11 cellular contexts compared by ENCODE assay signal in the genomic region with DNA sequence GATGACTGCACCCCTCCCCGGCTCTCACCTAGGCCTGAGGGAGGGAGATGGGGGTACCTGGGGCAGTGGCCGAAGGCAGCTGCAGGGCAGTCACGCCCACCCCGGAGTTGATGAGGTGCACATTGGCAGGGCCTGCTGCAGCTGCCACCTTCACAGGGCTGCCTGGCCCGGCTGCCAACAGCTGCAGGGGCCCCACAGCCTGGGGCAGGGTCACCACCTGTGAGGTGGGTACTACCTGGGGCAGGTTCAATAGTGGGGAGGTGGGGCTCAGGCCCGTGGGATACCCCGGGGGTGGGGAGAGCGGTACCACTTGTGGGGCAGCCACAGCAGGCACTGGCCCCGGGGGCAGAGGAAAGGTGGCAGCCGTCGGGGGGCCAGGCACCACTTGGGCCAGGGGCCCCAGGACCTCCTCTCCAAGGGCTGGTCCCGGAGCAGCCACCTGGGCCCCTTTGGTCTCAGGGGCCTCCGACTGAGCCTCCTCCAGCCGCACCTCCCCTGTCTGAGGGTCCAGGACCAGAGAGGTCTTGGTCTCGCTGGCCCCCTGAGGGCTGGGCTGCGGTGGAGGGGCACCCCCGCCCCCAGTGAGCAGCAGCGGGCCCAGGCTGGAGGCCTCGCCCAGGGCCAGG. TPM values are rescaled to one million over a fixed set of nuclear protein-coding genes. Genes with fewer than 3 reads are reported as not detected.
DNase-seq lines count a peak whose midpoint lies in the region; ATAC-seq and TF ChIP-seq lines count a peak whose summit lies in the region.
"Had no signal": no experiment of that assay in that cellular context is flagged by ENCODE, and none has a peak within 500 bp of the region (broad histone marks: within the 10 kb centered on the region; RNA-seq: fewer than 3 reads in every experiment).

No MANE protein-coding gene starts in this region.

- H3K27ac ChIP-seq in Peyer's patch: peak overlapping the region; percentile 79 to 99 (median 91)
- H3K27ac ChIP-seq in uterus: peak overlapping the region; percentile 90 to 92

- H3K9me3 ChIP-seq in Peyer's patch (no peaks in the 10 kb centered on the region), mucosa of stomach (ENCODE audit: control insufficient read depth, low read length) (no peaks in the 10 kb centered on the region), uterus (no peaks in the 10 kb centered on the region)

- ATAC-seq in HG03159 (IDR thresholded peaks at IDR 0.05; ENCODE audit: unreplicated experiment): no peak

- H3K4me1 ChIP-seq in Peyer's patch (peaks cover 0 to 43% (median 11%) of the 10 kb centered on the region in 4 donors), mucosa of stomach (ENCODE audit: control insufficient read depth, insufficient read depth, low read length) (peaks cover 27% of the 10 kb centered on the region), uterus (peaks cover 12 to 37% of the 10 kb centered on the region in 2 donors)

- no peak for TF ChIP-seq POLR2A in Peyer's patch (IDR thresholded peaks at IDR 0.05)
- TF ChIP-seq POLR2A in uterus (IDR thresholded peaks at IDR 0.05): no peak

- H3K4me3 ChIP-seq in Peyer's patch: peak overlapping the region; percentile 50 to 89 (median 84)
- H3K4me3 ChIP-seq in epithelial cell of esophagus (ENCODE audit: low read length): peak overlapping the region; percentile 81
- no peak overlapping the region for H3K4me3 ChIP-seq in mucosa of stomach (ENCODE audit: low read length)
- H3K4me3 ChIP-seq in uterus: peak overlapping the region; percentile 47 to 94

- intact Hi-C loops in uterus (cut with DNase I; ENCODE audit: low total_unique reads) (no loop called here), head of caudate nucleus (cut with DNase I) (loop anchor here (5.0 kb wide), 1 partner anchor 39 kb away; no protein-coding TSS in a partner anchor)

- DNase-seq in Peyer's patch: no peak
- no peak for DNase-seq in epithelial cell of esophagus (ENCODE audit: low read depth)
- peak in 1 of 2 donors; percentile 33 for DNase-seq in uterus
- no peak for DNase-seq in glomerular visceral epithelial cell (ENCODE audit: extremely low spot score)
- DNase-seq in head of caudate nucleus: no peak
- DNase-seq: activated CD4-positive, alpha-beta memory T cell treated with anti-CD3 and anti-CD28 coated beads, Interleukin-2, amount 10 ng/mL, durations not matched to agents 7 days and 5 days; NCI-H1436 treated with DMSO at 0.1 percent for 48 hours; SHP77 treated with DMSO at 0.1 percent for 48 hours had no signal

- peak overlapping the region; percentile 68 for H3K9ac ChIP-seq in mucosa of stomach (ENCODE audit: low read length)

- TF ChIP-seq CTCF in Peyer's patch (IDR thresholded peaks at IDR 0.05): no peak
- TF ChIP-seq CTCF in epithelial cell of esophagus (IDR thresholded peaks at IDR 0.05; ENCODE audit: insufficient read depth, low read depth, low read length, missing control alignments): no peak
- no peak for TF ChIP-seq CTCF in uterus (IDR thresholded peaks at IDR 0.05)

- H3K36me3 ChIP-seq in Peyer's patch (no peaks in the 10 kb centered on the region), mucosa of stomach (ENCODE audit: control insufficient read depth, insufficient read depth, low read length) (no peaks in the 10 kb centered on the region), uterus (no peaks in the 10 kb centered on the region)

- H3K27me3 ChIP-seq in Peyer's patch (no peaks in the 10 kb centered on the region), mucosa of stomach (ENCODE audit: control insufficient read depth, insufficient read depth, low read length) (peaks cover 23% of the 10 kb centered on the region), uterus (no peaks in the 10 kb centered on the region)

RNA-seq across cellular contexts. Expression of a gene that starts 2.6 kb away (rescaled TPM):
- 10 to 100 TPM in 1 of 4 donors, 1 to 10 TPM in 3; 3.3 to 11.5 (median 6.2) TPM for total RNA-seq in Peyer's patch
- total RNA-seq in uterus: 10 to 100 TPM in 2 of 4 donors, 1 to 10 TPM in 2; 4.4 to 48.9 (median 12.5) TPM

RNA-seq across cellular contexts. Expression of a gene that starts 15.9 kb away (rescaled TPM):
- total RNA-seq in Peyer's patch (10 to 100 TPM; 10.5 to 63.5 (median 43.5) TPM), uterus (100 to 1,000 TPM in 1 of 4 donors, 10 to 100 TPM in 3; 15.3 to 211 (median 43.8) TPM)

RNA-seq across cellular contexts. Expression of a gene that starts 26.2 kb away (rescaled TPM):
- total RNA-seq in Peyer's patch: 10 to 100 TPM; 20.8 to 63.8 (median 35.4) TPM
- total RNA-seq in uterus: 100 to 1,000 TPM in 1 of 4 donors, 10 to 100 TPM in 2, 1 to 10 TPM in 1; 4.4 to 103 (median 36.9) TPM

RNA-seq across cellular contexts. Expression of a gene that starts 33.2 kb away (rescaled TPM):
- total RNA-seq in Peyer's patch: not detected
- total RNA-seq in uterus: not detected
- total RNA-seq: activated CD4-positive, alpha-beta memory T cell treated with anti-CD3 and anti-CD28 coated beads, Interleukin-2, amount 10 ng/mL, durations not matched to agents 7 days and 5 days; lung microvascular endothelial cell had no signal

RNA-seq across cellular contexts. Expression of a gene that starts 35.7 kb away (rescaled TPM):
- 10 to 100 TPM in 3 of 4 donors, 1 to 10 TPM in 1; 8.3 to 25.2 (median 19.7) TPM for total RNA-seq in Peyer's patch
- 10 to 100 TPM in 3 of 4 donors, 1 to 10 TPM in 1; 7.0 to 36.1 (median 15.2) TPM for total RNA-seq in uterus
